In genomic region chr6:26029570-26029856, GRCh38 we compare ENCODE assay signal across 15 cellular contexts. TPM values are rescaled to one million over a fixed set of nuclear protein-coding genes. Genes with fewer than 3 reads are reported as not detected.
DNase-seq lines count a peak whose midpoint lies in the region; ATAC-seq, FAIRE-seq and TF ChIP-seq lines count a peak whose summit lies in the region.
"Had no signal": no experiment of that assay in that cellular context is flagged by ENCODE, and none has a peak within 500 bp of the region (broad histone marks: within the 10 kb centered on the region; RNA-seq: fewer than 3 reads in every experiment).

No MANE protein-coding gene starts in this region.

- H3K27ac ChIP-seq in A549 (peak overlapping the region; percentile 95 to 100), PC-3 (ENCODE audit: low read length) (peak overlapping the region; percentile 56), gastroesophageal sphincter (no peak overlapping the region)
- H3K27ac ChIP-seq: heart right ventricle, sigmoid colon had no signal

- H3K4me3 ChIP-seq in A549 (peak overlapping the region; percentile 56; the same call in 1 of the 3 replicates), PC-3 (ENCODE audit: low read length) (peak overlapping the region; percentile 83; the same call in 1 of the 2 replicates), gastroesophageal sphincter (no peak overlapping the region)
- H3K4me3 ChIP-seq: heart right ventricle, sigmoid colon had no signal

- H3K27me3 ChIP-seq in PC-3 (ENCODE audit: low read length) = no peaks in the 10 kb centered on the region
- no peaks in the 10 kb centered on the region for H3K27me3 ChIP-seq in gastroesophageal sphincter
- H3K27me3 ChIP-seq: heart right ventricle, sigmoid colon had no signal

- no peaks in the 10 kb centered on the region; the same call in 1 of the 2 replicates for H3K79me2 ChIP-seq in PC-3 (ENCODE audit: low read length)

- CTCF ChIA-PET in A549 (lab: Yijun Ruan, JAX) = interaction anchor here (1.5 kb wide), 1 partner anchor 36 kb away, joined by 4 read pairs; no protein-coding TSS in a partner anchor
- CTCF ChIA-PET in PC-3 (lab: Charles Lee) = no interaction called here

- no peaks in the 10 kb centered on the region for H3K9me2 ChIP-seq in PC-3 (replicated peaks; ENCODE audit: low read length)

- peaks cover 15% of the 10 kb centered on the region for H3F3A ChIP-seq in PC-3 (ENCODE audit: low read length, unreplicated experiment)

- H3K36me3 ChIP-seq in ES-I3 (ENCODE audit: insufficient read depth, low read length) (no peaks in the 10 kb centered on the region), PC-3 (ENCODE audit: low read depth, low read length) (no peaks in the 10 kb centered on the region), gastroesophageal sphincter (no peaks in the 10 kb centered on the region)
- H3K36me3 ChIP-seq: heart right ventricle, sigmoid colon had no signal

- no peak for ATAC-seq in A549
- ATAC-seq in PC-3 = no peak
- ATAC-seq in gastroesophageal sphincter = no peak
- no peak for ATAC-seq in HG03521 (IDR thresholded peaks at IDR 0.05; ENCODE audit: unreplicated experiment)
- ATAC-seq in HG02610 (IDR thresholded peaks at IDR 0.05; ENCODE audit: unreplicated experiment) = no peak
- ATAC-seq: activated naive CD4-positive, alpha-beta T cell treated with anti-CD3 and anti-CD28 coated beads, Interleukin-2, amount 50 U/mL, for 72 hours; heart right ventricle; naive thymus-derived CD8-positive, alpha-beta T cell had no signal

- no peak for TF ChIP-seq RAD21 in A549 (conservative IDR thresholded peaks at IDR 0.05 in 1 of 2, IDR thresholded peaks at IDR 0.05 in 1 of 2)

- TF ChIP-seq POLR2A in A549 (IDR thresholded peaks at IDR 0.05; ENCODE audit: low read length) (no peak), gastroesophageal sphincter (IDR thresholded peaks at IDR 0.05) (no peak)

- TF ChIP-seq EP300 in A549 (IDR thresholded peaks at IDR 0.05) = no peak
- no peak for TF ChIP-seq EP300 in gastroesophageal sphincter (IDR thresholded peaks at IDR 0.05)

- H3K4me2 ChIP-seq in A549 (peak overlapping the region; percentile 94), PC-3 (ENCODE audit: low read length) (peak overlapping the region; percentile 94)

- peak overlapping the region; percentile 24; the same call in 1 of the 2 replicates for H3K9ac ChIP-seq in ES-I3 (ENCODE audit: low read depth, low read length)
- H3K9ac ChIP-seq in PC-3 (ENCODE audit: low read length) = peak overlapping the region; percentile 82

- peaks cover 1% of the 10 kb centered on the region for H3K27me3 Mint-ChIP-seq in endothelial cell (ENCODE audit: unreplicated experiment)

- H3K27ac Mint-ChIP-seq in endothelial cell (ENCODE audit: unreplicated experiment) = peak overlapping the region; percentile 90

- H3K4me3 Mint-ChIP-seq in endothelial cell (ENCODE audit: unreplicated experiment) = no peak overlapping the region

- intact Hi-C loops in PC-3 (cut with micrococcal nuclease) = loop anchor here (5.0 kb wide), 1 partner anchor 168 kb away; a partner anchor contains a TSS

- H4K20me1 ChIP-seq in PC-3 (ENCODE audit: low read length) = peaks cover 3% of the 10 kb centered on the region; the same call in 1 of the 2 replicates

- H3K9me3 ChIP-seq in A549 (no peaks in the 10 kb centered on the region), ES-I3 (ENCODE audit: control insufficient read depth, insufficient read depth, low read length) (no peaks in the 10 kb centered on the region), PC-3 (ENCODE audit: low read length) (no peaks in the 10 kb centered on the region), gastroesophageal sphincter (no peaks in the 10 kb centered on the region)
- H3K9me3 ChIP-seq: heart right ventricle, sigmoid colon had no signal

- H3K36me3 Mint-ChIP-seq in endothelial cell (ENCODE audit: low read depth, unreplicated experiment) = no peaks in the 10 kb centered on the region
- H3K36me3 Mint-ChIP-seq: naive thymus-derived CD8-positive, alpha-beta T cell had no signal

- peaks cover 27% of the 10 kb centered on the region for H3K4me1 Mint-ChIP-seq in endothelial cell (ENCODE audit: unreplicated experiment)

- H3K4me1 ChIP-seq in A549 (peaks cover 47% of the 10 kb centered on the region), ES-I3 (ENCODE audit: insufficient read depth, low read length) (peaks cover 24% of the 10 kb centered on the region; the same call in 1 of the 2 replicates), PC-3 (ENCODE audit: insufficient read depth, low read length) (peaks cover 56% of the 10 kb centered on the region), gastroesophageal sphincter (peaks cover 9 to 48% (median 11%) of the 10 kb centered on the region in 3 donors)

- no peak for TF ChIP-seq CTCF in A549 (IDR thresholded peaks at IDR 0.05)
- TF ChIP-seq CTCF in PC-3 (conservative IDR thresholded peaks at IDR 0.05; ENCODE audit: low read depth, low read length) = no peak
- no peak for TF ChIP-seq CTCF in endothelial cell (IDR thresholded peaks at IDR 0.05; ENCODE audit: unreplicated experiment)
- no peak for TF ChIP-seq CTCF in gastroesophageal sphincter (IDR thresholded peaks at IDR 0.05)

- BruUV-seq in PC-3 (replicated peaks; lab: Mats Ljungman, UMichigan) = no TSS peak

- H3K9me3 Mint-ChIP-seq in endothelial cell (ENCODE audit: unreplicated experiment) = no peaks in the 10 kb centered on the region
- H3K9me3 Mint-ChIP-seq: activated naive CD4-positive, alpha-beta T cell treated with anti-CD3 and anti-CD28 coated beads, Interleukin-2, amount 50 U/mL, for 72 hours had no signal

- H2AFZ ChIP-seq in PC-3 (ENCODE audit: low read length) = no peak overlapping the region

- POLR2A ChIA-PET in A549 (lab: Yijun Ruan, JAX) (interaction anchor here (0.9 to 10.6 kb wide), 6 partner anchors 10 to 1864 kb away, joined by 3 to 238 read pairs (median 52); a partner anchor contains a TSS), PC-3 (lab: Charles Lee; ENCODE audit: unreplicated experiment) (interaction anchor here (0.5 to 3.9 kb wide), 4 partner anchors 9 to 1502 kb away, joined by 4 to 54 read pairs (median 6); a partner anchor contains a TSS)

- FAIRE-seq in A549 (lab: Jason Lieb, UNC) = no peak
- FAIRE-seq: GM19239 had no signal

- DNase-seq in A549 (ENCODE audit: low read depth in 1 of 2, low spot score in 1 of 2) (no peak), PC-3 (no peak), endothelial cell (ENCODE audit: low spot score) (no peak), NCI-H2227 treated with DMSO at 0.1 percent for 48 hours (lab: John Stamatoyannopoulos, UW) (no peak)
- DNase-seq: heart right ventricle; naive thymus-derived CD8-positive, alpha-beta T cell; sigmoid colon; stimulated activated naive CD4-positive, alpha-beta T cell; T-helper 9 cell had no signal

TF ChIP-seq in A549, 52 proteins besides CTCF, POLR2A, EP300 and RAD21:
- TF ChIP-seq NR3C1 (IDR thresholded peaks at IDR 0.05) (no peak), CBX8 (IDR thresholded peaks at IDR 0.05) (no peak), CHD2 (IDR thresholded peaks at IDR 0.05; ENCODE audit: low read length, partially characterized antibody) (no peak), HOXB5 (CRISPR knock-in tag; IDR thresholded peaks at IDR 0.05) (no peak), ZSCAN20 (CRISPR knock-in tag; IDR thresholded peaks at IDR 0.05) (no peak), NPAS2 (CRISPR knock-in tag; IDR thresholded peaks at IDR 0.05; ENCODE audit: borderline replicate concordance) (no peak), ESRRA (IDR thresholded peaks at IDR 0.05; ENCODE audit: borderline replicate concordance, low read length) (no peak)

RNA-seq across cellular contexts. Expression of gene HFE, which starts 57.7 kb away (rescaled TPM):
- polyA plus RNA-seq in A549 (2011; rRNA removed) (31.7 and 35.9 TPM in 2 replicates), A549 (2017; fragmentation: RNase III; extraction: RNeasy Plus Mini Kit Qiagen cat#74134 plus additional on column Dnase treatment) (15.5 to 19.9 TPM (median 18.1 TPM) in 3 replicates)
- polyA plus RNA-seq in A549 (2012; cell fraction: cytosol; rRNA removed) = 14.3 and 14.8 TPM in 2 replicates
- 16.5 and 16.8 TPM in 2 replicates for polyA plus RNA-seq in A549 (2012; cell fraction: nucleus; rRNA removed)
- polyA minus RNA-seq in A549 (2011; rRNA and poly(A)+ RNA removed) = 25.1 and 35.6 TPM in 2 replicates
- total RNA-seq in PC-3 (2014; rRNA removed) (not detected in 2 replicates), endothelial cell (ENCODE audit: unreplicated experiment) (1.2 TPM), gastroesophageal sphincter (10 to 100 TPM in 1 of 4 donors, 1 to 10 TPM in 3; 3.7 to 11.4 (median 8.3) TPM)

Comparison
In these comparisons a context has a peak if more than half of its experiments do, and no peak if none do; other contexts are left out.
1. H3K27ac ChIP-seq: peak in A549 (2 of 2) and PC-3 (single experiment); none in gastroesophageal sphincter (0 of 4).
2. H3K4me3 ChIP-seq: peak in A549 (single experiment) and PC-3 (single experiment); none in gastroesophageal sphincter (0 of 2).